ENCODE assay signal across 9 cellular contexts in the genomic region with DNA sequence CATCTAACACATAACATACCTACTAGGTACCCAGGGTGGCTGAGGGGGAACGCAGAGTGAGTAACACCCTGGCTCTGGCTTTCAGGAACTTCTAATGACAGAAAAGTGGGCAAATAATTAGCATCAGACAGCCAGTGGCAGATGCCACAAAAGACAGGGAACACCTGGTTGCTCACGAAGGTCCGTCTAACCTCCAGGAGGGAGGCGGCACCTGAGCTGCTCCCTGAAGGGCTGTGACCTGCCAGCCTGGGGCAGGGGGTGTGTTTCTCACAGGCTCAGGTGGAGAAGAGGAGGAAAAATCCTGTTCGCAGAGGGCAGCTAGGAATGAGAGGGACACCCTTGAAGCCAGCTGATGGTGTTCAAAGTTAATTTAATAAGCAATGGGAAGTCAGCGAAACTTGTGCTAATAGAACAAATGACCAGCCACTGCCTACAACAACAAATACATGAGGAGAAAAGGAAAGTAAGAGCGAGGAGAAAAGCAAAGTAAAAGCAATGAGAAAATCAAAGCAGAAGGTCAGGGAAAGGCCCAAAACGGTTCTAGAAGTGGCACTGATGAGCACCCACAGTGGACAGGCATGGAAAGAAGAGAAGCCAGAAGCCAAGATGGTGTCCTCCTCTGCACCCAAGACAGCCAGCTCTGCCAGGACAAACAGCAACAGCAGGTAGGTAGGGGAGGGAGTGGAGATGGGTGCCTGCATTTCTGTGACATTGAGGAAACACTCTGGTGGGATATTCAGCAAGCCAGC.
DNase-seq lines count a peak whose midpoint lies in the region; ATAC-seq and TF ChIP-seq lines count a peak whose summit lies in the region.
"Had no signal": no experiment of that assay in that cellular context is flagged by ENCODE, and none has a peak within 500 bp of the region (broad histone marks: within the 10 kb centered on the region; RNA-seq: fewer than 3 reads in every experiment).

No MANE protein-coding gene starts in this region.

- H3K36me3 Mint-ChIP-seq in IgD-negative memory B cell, result peaks cover 2% of the 10 kb centered on the region
- peaks cover 12% of the 10 kb centered on the region for H3K36me3 Mint-ChIP-seq in activated naive CD8-positive, alpha-beta T cell treated with anti-CD3 and anti-CD28 coated beads for 36 hours

- H3K27ac ChIP-seq in muscle layer of colon (ENCODE audit: low read depth, low read length), result no peak overlapping the region

- DNase-seq in BE2C (no peak), putamen (ENCODE audit: low spot score) (no peak), MV-4-11 (lab: John Stamatoyannopoulos, UW) (no peak), NCI-H2081 (lab: John Stamatoyannopoulos, UW) (no peak)
- DNase-seq in activated naive CD8-positive, alpha-beta T cell treated with anti-CD3 and anti-CD28 coated beads for 36 hours, result no peak
- DNase-seq: NCI-H2029 treated with DMSO at 0.1 percent for 48 hours had no signal

- ATAC-seq in HG03457 (IDR thresholded peaks at IDR 0.05; ENCODE audit: unreplicated experiment), result no peak

- H3K9me3 Mint-ChIP-seq in IgD-negative memory B cell, result peaks cover 0 to 1% (median 0%) of the 10 kb centered on the region in 3 donors
- no peaks in the 10 kb centered on the region for H3K9me3 Mint-ChIP-seq in activated naive CD8-positive, alpha-beta T cell treated with anti-CD3 and anti-CD28 coated beads for 36 hours

- peak overlapping the region; percentile 68 to 78 (median 78) for H3K27ac Mint-ChIP-seq in IgD-negative memory B cell
- H3K27ac Mint-ChIP-seq in activated naive CD8-positive, alpha-beta T cell treated with anti-CD3 and anti-CD28 coated beads for 36 hours, result peak overlapping the region; percentile 1

- H3K27me3 Mint-ChIP-seq in IgD-negative memory B cell, result no peaks in the 10 kb centered on the region
- H3K27me3 Mint-ChIP-seq in activated naive CD8-positive, alpha-beta T cell treated with anti-CD3 and anti-CD28 coated beads for 36 hours, result no peaks in the 10 kb centered on the region

- H3K4me1 ChIP-seq in BE2C (peaks cover 43% of the 10 kb centered on the region), muscle layer of colon (ENCODE audit: insufficient read depth, low read length) (peaks cover 83% of the 10 kb centered on the region)

- H3K4me1 Mint-ChIP-seq in IgD-negative memory B cell, result peaks cover 63 to 69% (median 64%) of the 10 kb centered on the region in 3 donors
- peaks cover 70% of the 10 kb centered on the region for H3K4me1 Mint-ChIP-seq in activated naive CD8-positive, alpha-beta T cell treated with anti-CD3 and anti-CD28 coated beads for 36 hours

- H3K9me3 ChIP-seq in BE2C, result no peaks in the 10 kb centered on the region
- no peaks in the 10 kb centered on the region for H3K9me3 ChIP-seq in muscle layer of colon (ENCODE audit: low read length)

- TF ChIP-seq CTCF in BE2C (IDR thresholded peaks at IDR 0.05; ENCODE audit: low read depth, low read length), result no peak

- H3K27me3 ChIP-seq in BE2C (no peaks in the 10 kb centered on the region), muscle layer of colon (ENCODE audit: control insufficient read depth in 1 of 2, insufficient read depth in 2 of 2, low read length in 2 of 2) (no peaks in the 10 kb centered on the region)

- H3K9ac ChIP-seq in muscle layer of colon (ENCODE audit: low read length), result peak overlapping the region; percentile 7

- peak overlapping the region in 2 of 4 donors; percentile 67 to 88 for H3K4me3 Mint-ChIP-seq in IgD-negative memory B cell
- no peak overlapping the region for H3K4me3 Mint-ChIP-seq in activated naive CD8-positive, alpha-beta T cell treated with anti-CD3 and anti-CD28 coated beads for 36 hours

- H3K4me3 ChIP-seq in BE2C (ENCODE audit: low read depth, low read length), result peak overlapping the region; percentile 18; the same call in 1 of the 2 replicates
- no peak overlapping the region for H3K4me3 ChIP-seq in muscle layer of colon (ENCODE audit: low read depth in 1 of 2, low read length in 2 of 2)

- H3K36me3 ChIP-seq in BE2C, result no peaks in the 10 kb centered on the region
- H3K36me3 ChIP-seq in muscle layer of colon (ENCODE audit: insufficient read depth, low read length), result no peaks in the 10 kb centered on the region
